ENCODE assay signal across 8 cellular contexts in genomic region chr1:74689800-74690696, GRCh38. TPM values are rescaled to one million over a fixed set of nuclear protein-coding genes. Genes with fewer than 3 reads are reported as not detected.
DNase-seq lines count a peak whose midpoint lies in the region; FAIRE-seq lines count a peak whose summit lies in the region.

No MANE protein-coding gene starts in this region.

- H3K9me3 Mint-ChIP-seq in T-helper 2 cell treated with Interferon-gamma antibody and Interleukin-4, amounts not matched to agents 5 μg/mL and 100 μg/mL, for 36 hours = no peaks in the 10 kb centered on the region

- peaks cover 2% of the 10 kb centered on the region for H3K27me3 Mint-ChIP-seq in T-helper 2 cell treated with Interferon-gamma antibody and Interleukin-4, amounts not matched to agents 5 μg/mL and 100 μg/mL, for 36 hours (ENCODE audit: low read depth)

- no peak overlapping the region for H3K27ac Mint-ChIP-seq in T-helper 2 cell treated with Interferon-gamma antibody and Interleukin-4, amounts not matched to agents 5 μg/mL and 100 μg/mL, for 36 hours

- no peaks in the 10 kb centered on the region for H3K4me1 Mint-ChIP-seq in T-helper 2 cell treated with Interferon-gamma antibody and Interleukin-4, amounts not matched to agents 5 μg/mL and 100 μg/mL, for 36 hours (ENCODE audit: low read depth)

- H3K36me3 Mint-ChIP-seq in T-helper 2 cell treated with Interferon-gamma antibody and Interleukin-4, amounts not matched to agents 5 μg/mL and 100 μg/mL, for 36 hours (ENCODE audit: low read depth) = no peaks in the 10 kb centered on the region

- FAIRE-seq in urothelium cell line (lab: Jason Lieb, UNC) = no peak

- peak in 2 of 3 donors; percentile 16 to 54 for DNase-seq in stimulated activated CD4-positive, alpha-beta T cell treated with anti-CD3 and anti-CD28 coated beads, Interleukin-12 subunit alpha, Interleukin-12 subunit beta, amount 100 ng/mL, for 48 hours (ENCODE audit: low read depth in 2 of 3, low spot score in 1 of 3)
- no peak for DNase-seq in stimulated activated CD4-positive, alpha-beta T cell treated with anti-CD3 and anti-CD28 coated beads, Interleukin-4, amount 100 ng/mL, for 1 hour
- DNase-seq in HCEC 1CT (peak; percentile 43), NCI-H1436 treated with DMSO at 0.1 percent for 48 hours (lab: John Stamatoyannopoulos, UW) (peak; percentile 19), dermis microvascular lymphatic vessel endothelial cell (ENCODE audit: low read depth in 2 of 2) (peak; percentile 43 to 59), middle frontal gyrus (ENCODE audit: extremely low spot score, low spot score) (peak; percentile 70), urothelium cell line (ENCODE audit: low spot score) (peak; percentile 23)
- peak; percentile 15 for DNase-seq in T-helper 2 cell treated with Interferon-gamma antibody and Interleukin-4, amounts not matched to agents 5 μg/mL and 100 μg/mL, for 36 hours (ENCODE audit: low spot score)

- no peak overlapping the region for H3K4me3 Mint-ChIP-seq in T-helper 2 cell treated with Interferon-gamma antibody and Interleukin-4, amounts not matched to agents 5 μg/mL and 100 μg/mL, for 36 hours

RNA-seq across cellular contexts. Expression of gene ERICH3, which starts 16.5 kb away (rescaled TPM):
- total RNA-seq in dermis microvascular lymphatic vessel endothelial cell = not detected in 2 replicates

RNA-seq across cellular contexts. Expression of gene CRYZ, which starts 42.8 kb away (rescaled TPM):
- total RNA-seq in dermis microvascular lymphatic vessel endothelial cell = 12.6 and 37.1 TPM in 2 replicates

RNA-seq across cellular contexts. Expression of gene TYW3, which starts 42.9 kb away (rescaled TPM):
- 9.6 and 13.4 TPM in 2 replicates for total RNA-seq in dermis microvascular lymphatic vessel endothelial cell
